Comparison of ENCODE assay signal across 20 cellular contexts in genomic region chr2:58925676-58926081, GRCh38.
A peak's percentile ranks its signal among the peaks of the same experiment; 100 is the strongest.
DNase-seq lines count a peak whose midpoint lies in the region; ATAC-seq, FAIRE-seq and TF ChIP-seq lines count a peak whose summit lies in the region.
"Had no signal": no experiment of that assay in that cellular context is flagged by ENCODE, and none has a peak within 500 bp of the region (broad histone marks: within the 10 kb centered on the region; RNA-seq: fewer than 3 reads in every experiment).

No MANE protein-coding gene starts in this region.

- H3K4me1 ChIP-seq in right atrium auricular region (no peaks in the 10 kb centered on the region), right cardiac atrium (ENCODE audit: control insufficient read depth, insufficient read depth, low read length) (no peaks in the 10 kb centered on the region)
- H3K4me1 ChIP-seq: ascending aorta, esophagus muscularis mucosa had no signal

- in situ Hi-C loops in astrocyte of the cerebellum (cut with HindIII; ENCODE audit: low sequenced_read_pairs) = no loop called here

- peak; percentile 43 for DNase-seq in Right ventricle myocardium superior
- DNase-seq in right atrium auricular region (ENCODE audit: low spot score) = no peak
- peak; percentile 96 for DNase-seq in astrocyte of the cerebellum (ENCODE audit: low read depth)
- DNase-seq in right cardiac atrium = peak in 2 of 3 donors; percentile 17 to 60
- peak in 29 of 49 donors; percentile 0 to 47 (median 12) for DNase-seq in substantia nigra (lab: John Stamatoyannopoulos, UW)
- no peak for DNase-seq in NCI-H82 treated with DMSO at 0.1 percent for 48 hours (lab: John Stamatoyannopoulos, UW; ENCODE audit: unreplicated experiment)
- no peak for DNase-seq in H54 (ENCODE audit: insufficient read length, low spot score)
- DNase-seq in stimulated activated CD4-positive, alpha-beta T cell treated with anti-CD3 and anti-CD28 coated beads, Interleukin-12 subunit alpha, Interleukin-12 subunit beta, amount 100 ng/mL, for 4 hours = no peak
- DNase-seq: activated CD4-positive, CD25-positive, alpha-beta regulatory T cell treated with anti-CD3 and anti-CD28 coated beads, Interleukin-2, amount 50 U/mL, for 72 hours; activated effector memory CD4-positive, alpha-beta T cell treated with Interleukin-2 at 50 U/mL for 16 hours; COR-L47; NCI-H1436 treated with DMSO at 0.1 percent for 48 hours; ovary; SHP77; stimulated activated naive CD4-positive, alpha-beta T cell; T-helper 2 cell had no signal

- no peaks in the 10 kb centered on the region for H3K27me3 ChIP-seq in right atrium auricular region
- H3K27me3 ChIP-seq in right cardiac atrium (ENCODE audit: control insufficient read depth, insufficient read depth) = no peaks in the 10 kb centered on the region
- H3K27me3 ChIP-seq: ascending aorta, ovary had no signal

- intact Hi-C loops in Right ventricle myocardium superior (cut with DNase I) = no loop called here
- intact Hi-C loops in right cardiac atrium (cut with DNase I) = no loop called here

- FAIRE-seq in H54 (lab: Jason Lieb, UNC) = no peak
- FAIRE-seq: urothelium cell line had no signal

- WGBS in right cardiac atrium = 69% methylated on average over 4 of the region's 4 CpGs

- H3K4me3 ChIP-seq in right atrium auricular region (no peak overlapping the region), astrocyte of the cerebellum (ENCODE audit: low read depth, low read length) (no peak overlapping the region), right cardiac atrium (ENCODE audit: low read length) (no peak overlapping the region)
- H3K4me3 ChIP-seq: ascending aorta, esophagus muscularis mucosa, GM23338, ovary had no signal

- TF ChIP-seq CTCF in right atrium auricular region (IDR thresholded peaks at IDR 0.05) (no peak), astrocyte of the cerebellum (IDR thresholded peaks at IDR 0.05; ENCODE audit: low read depth, low read length, missing control alignments) (no peak)

- TF ChIP-seq POLR2A in H54 (IDR thresholded peaks at IDR 0.05; ENCODE audit: low read depth, low read length) = no peak

- H3K9me3 ChIP-seq in right atrium auricular region (no peaks in the 10 kb centered on the region), right cardiac atrium (ENCODE audit: control insufficient read depth, low read length) (no peaks in the 10 kb centered on the region)
- H3K9me3 ChIP-seq: ascending aorta, esophagus muscularis mucosa, ovary had no signal

- ATAC-seq in Right ventricle myocardium superior (ENCODE audit: poor library complexity) (peak; percentile 61), right cardiac atrium (peak in 1 of 2 donors; percentile 64)
- ATAC-seq: GM23338 had no signal

- H3K27ac ChIP-seq in right atrium auricular region = no peak overlapping the region
- no peak overlapping the region for H3K27ac ChIP-seq in right cardiac atrium (ENCODE audit: low read length)
- H3K27ac ChIP-seq in substantia nigra (ENCODE audit: low read depth, low read length, poor library complexity, severe bottlenecking) = no peak overlapping the region
- H3K27ac ChIP-seq: ascending aorta, esophagus muscularis mucosa, ovary had no signal

- H3K36me3 ChIP-seq in right atrium auricular region = no peaks in the 10 kb centered on the region
- H3K36me3 ChIP-seq: ascending aorta, esophagus muscularis mucosa, ovary had no signal

Comparison
In these comparisons a context has a peak if more than half of its experiments do, and no peak if none do; other contexts are left out.
1. DNase-seq: peak in Right ventricle myocardium superior (single experiment), astrocyte of the cerebellum (single experiment), right cardiac atrium (2 of 3) and substantia nigra (29 of 49); none in right atrium auricular region (single experiment), NCI-H82 treated with DMSO at 0.1 percent for 48 hours (single experiment), H54 (single experiment) and stimulated activated CD4-positive, alpha-beta T cell treated with anti-CD3 and anti-CD28 coated beads, Interleukin-12 subunit alpha, Interleukin-12 subunit beta, amount 100 ng/mL, for 4 hours (single experiment).